ENCODE assay signal across 16 cellular contexts in genomic region chr12:10481901-10482300, GRCh38. TPM values are rescaled to one million over a fixed set of nuclear protein-coding genes. Genes with fewer than 3 reads are reported as not detected.
"Had no signal": no experiment of that assay in that cellular context is flagged by ENCODE, and none has a peak within 500 bp of the region (broad histone marks: within the 10 kb centered on the region; RNA-seq: fewer than 3 reads in every experiment).

No MANE protein-coding gene starts in this region.

RNA-seq across cellular contexts. Expression of gene KLRC1, which starts 28.7 kb away (rescaled TPM):
- total RNA-seq: endothelial cell of umbilical vein, epithelial cell of proximal tubule, fibroblast of lung, foreskin keratinocyte, hepatocyte, kidney epithelial cell, lower leg skin, lung microvascular endothelial cell, mesothelial cell of epicardium, occipital lobe, sigmoid colon, suprapubic skin had no signal

RNA-seq across cellular contexts. Expression of gene KLRC2, which starts 46.1 kb away (rescaled TPM):
- total RNA-seq: endothelial cell of umbilical vein, epithelial cell of proximal tubule, fibroblast of lung, foreskin keratinocyte, kidney epithelial cell, left cardiac atrium, lung microvascular endothelial cell, mesothelial cell of epicardium, psoas muscle, renal cortical epithelial cell, right cardiac atrium had no signal
